13 cellular contexts compared by ENCODE assay signal in the genomic region with DNA sequence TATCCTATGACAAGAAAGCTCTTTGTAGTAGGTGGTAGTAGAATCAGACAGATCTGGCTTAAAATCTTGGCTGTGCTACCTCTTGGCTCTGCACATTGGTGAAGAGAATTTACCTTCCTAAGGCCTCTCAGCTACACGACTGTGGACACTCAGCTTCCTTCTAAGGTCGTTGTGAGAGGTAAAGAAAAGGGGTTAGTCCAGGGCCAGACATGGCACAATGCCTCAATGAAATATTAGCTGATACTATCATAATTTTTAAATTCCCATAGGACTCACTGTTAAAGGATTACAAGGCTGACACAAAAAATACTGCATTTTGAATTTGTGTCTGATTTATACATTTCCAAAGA.
DNase-seq lines count a peak whose midpoint lies in the region; ATAC-seq and TF ChIP-seq lines count a peak whose summit lies in the region.
"Had no signal": no experiment of that assay in that cellular context is flagged by ENCODE, and none has a peak within 500 bp of the region (broad histone marks: within the 10 kb centered on the region; RNA-seq: fewer than 3 reads in every experiment).

No MANE protein-coding gene starts in this region.

- H3K79me2 ChIP-seq in osteoblast (ENCODE audit: insufficient read depth, low read length): peaks cover 82% of the 10 kb centered on the region

- no peaks in the 10 kb centered on the region for H3K36me3 ChIP-seq in heart right ventricle
- H3K36me3 ChIP-seq in esophagus squamous epithelium: no peaks in the 10 kb centered on the region
- no peaks in the 10 kb centered on the region for H3K36me3 ChIP-seq in osteoblast (ENCODE audit: insufficient read depth, low read length)
- no peaks in the 10 kb centered on the region for H3K36me3 ChIP-seq in uterus
- H3K36me3 ChIP-seq in mucosa of descending colon (ENCODE audit: low read depth): no peaks in the 10 kb centered on the region

- TF ChIP-seq CTCF in heart right ventricle (IDR thresholded peaks at IDR 0.05) (no peak), esophagus squamous epithelium (IDR thresholded peaks at IDR 0.05) (no peak), osteoblast (IDR thresholded peaks at IDR 0.05; ENCODE audit: extremely low read depth, low read depth, low read length) (no peak), uterus (IDR thresholded peaks at IDR 0.05) (no peak), mucosa of descending colon (IDR thresholded peaks at IDR 0.05) (no peak)

- no peak overlapping the region for H3K4me2 ChIP-seq in osteoblast (ENCODE audit: insufficient read depth, low read length)

- H4K20me1 ChIP-seq in osteoblast (ENCODE audit: insufficient read depth, low read length): no peaks in the 10 kb centered on the region

- ATAC-seq in heart right ventricle: no peak
- no peak for ATAC-seq in left cardiac atrium
- no peak for ATAC-seq in esophagus mucosa
- no peak for ATAC-seq in mucosa of descending colon

- no peaks in the 10 kb centered on the region for H3K27me3 ChIP-seq in heart right ventricle
- H3K27me3 ChIP-seq in esophagus squamous epithelium: no peaks in the 10 kb centered on the region
- H3K27me3 ChIP-seq in osteoblast (ENCODE audit: insufficient read depth, low read length): no peaks in the 10 kb centered on the region
- H3K27me3 ChIP-seq in uterus: no peaks in the 10 kb centered on the region

- peak overlapping the region; percentile 8 for H2AFZ ChIP-seq in osteoblast (ENCODE audit: low read length)

- intact Hi-C loops in heart right ventricle (cut with DNase I) (loop anchor here in 5 of 10 donors (5.0 to 10.0 kb wide), 3 partner anchors 54 to 76 kb away; no protein-coding TSS in a partner anchor), left cardiac atrium (cut with DNase I) (loop anchor here in 1 of 2 donors (5.0 kb wide), 1 partner anchor 49 kb away; no protein-coding TSS in a partner anchor), esophagus squamous epithelium (cut with DNase I) (no loop called here), uterus (cut with DNase I; ENCODE audit: low total_unique reads) (no loop called here), mucosa of descending colon (cut with DNase I, micrococcal nuclease) (no loop called here)

- no peaks in the 10 kb centered on the region for H3K9me3 ChIP-seq in heart right ventricle
- no peaks in the 10 kb centered on the region for H3K9me3 ChIP-seq in esophagus squamous epithelium
- H3K9me3 ChIP-seq in osteoblast (ENCODE audit: low read depth, low read length): no peaks in the 10 kb centered on the region
- H3K9me3 ChIP-seq in uterus: no peaks in the 10 kb centered on the region
- H3K9me3 ChIP-seq in mucosa of descending colon: no peaks in the 10 kb centered on the region

- peaks cover 22 to 99% (median 78%) of the 10 kb centered on the region in 9 donors for H3K4me1 ChIP-seq in heart right ventricle
- peaks cover 23 to 75% (median 39%) of the 10 kb centered on the region in 3 donors for H3K4me1 ChIP-seq in esophagus squamous epithelium
- H3K4me1 ChIP-seq in osteoblast (ENCODE audit: insufficient read depth, low read length): peaks cover 32% of the 10 kb centered on the region
- peaks cover 8 to 18% of the 10 kb centered on the region in 2 donors for H3K4me1 ChIP-seq in uterus
- H3K4me1 ChIP-seq in mucosa of descending colon (ENCODE audit: low read depth): peaks cover 9% of the 10 kb centered on the region

- no peak for TF ChIP-seq POLR2A in esophagus squamous epithelium (IDR thresholded peaks at IDR 0.05)
- TF ChIP-seq POLR2A in uterus (IDR thresholded peaks at IDR 0.05): no peak

- no peak overlapping the region for H3K4me3 ChIP-seq in heart right ventricle
- no peak overlapping the region for H3K4me3 ChIP-seq in esophagus squamous epithelium
- no peak overlapping the region for H3K4me3 ChIP-seq in osteoblast (ENCODE audit: insufficient read depth, low read length)
- no peak overlapping the region for H3K4me3 ChIP-seq in uterus
- H3K4me3 ChIP-seq in mucosa of descending colon: no peak overlapping the region

- H3K27ac ChIP-seq in heart right ventricle (peak overlapping the region; percentile 67 to 96 (median 88)), esophagus squamous epithelium (peak overlapping the region; percentile 83 to 95 (median 90)), osteoblast (ENCODE audit: low read depth, low read length) (peak overlapping the region; percentile 93), uterus (peak overlapping the region; percentile 83 to 94)

- DNase-seq in heart right ventricle: no peak
- no peak for DNase-seq in left cardiac atrium
- no peak for DNase-seq in esophagus squamous epithelium (lab: John Stamatoyannopoulos, UW)
- no peak for DNase-seq in osteoblast (ENCODE audit: insufficient read length, low spot score, missing footprints)
- no peak for DNase-seq in uterus
- no peak for DNase-seq in DMS153 treated with DMSO at 0.1 percent for 48 hours (lab: John Stamatoyannopoulos, UW; ENCODE audit: unreplicated experiment)
- DNase-seq in mucosa of descending colon: no peak
- DNase-seq: activated gamma-delta T cell; cortex of kidney; DMS79 treated with DMSO at 0.1 percent for 48 hours; NCI-H524 treated with DMSO at 0.1 percent for 48 hours; stimulated activated CD4-positive, alpha-beta T cell treated with anti-CD3 and anti-CD28 coated beads, Interleukin-12 subunit alpha, Interleukin-12 subunit beta, amount 100 ng/mL, for 4 hours had no signal

- WGBS in heart right ventricle, 2 donors: 16 to 29% methylated on average over 2 of the region's 2 CpGs
- 33 to 40% methylated on average over 1 to 2 of the region's 2 CpGs for whole genome bisulfite sequencing in esophagus squamous epithelium, 2 donors
